In the genomic region with DNA sequence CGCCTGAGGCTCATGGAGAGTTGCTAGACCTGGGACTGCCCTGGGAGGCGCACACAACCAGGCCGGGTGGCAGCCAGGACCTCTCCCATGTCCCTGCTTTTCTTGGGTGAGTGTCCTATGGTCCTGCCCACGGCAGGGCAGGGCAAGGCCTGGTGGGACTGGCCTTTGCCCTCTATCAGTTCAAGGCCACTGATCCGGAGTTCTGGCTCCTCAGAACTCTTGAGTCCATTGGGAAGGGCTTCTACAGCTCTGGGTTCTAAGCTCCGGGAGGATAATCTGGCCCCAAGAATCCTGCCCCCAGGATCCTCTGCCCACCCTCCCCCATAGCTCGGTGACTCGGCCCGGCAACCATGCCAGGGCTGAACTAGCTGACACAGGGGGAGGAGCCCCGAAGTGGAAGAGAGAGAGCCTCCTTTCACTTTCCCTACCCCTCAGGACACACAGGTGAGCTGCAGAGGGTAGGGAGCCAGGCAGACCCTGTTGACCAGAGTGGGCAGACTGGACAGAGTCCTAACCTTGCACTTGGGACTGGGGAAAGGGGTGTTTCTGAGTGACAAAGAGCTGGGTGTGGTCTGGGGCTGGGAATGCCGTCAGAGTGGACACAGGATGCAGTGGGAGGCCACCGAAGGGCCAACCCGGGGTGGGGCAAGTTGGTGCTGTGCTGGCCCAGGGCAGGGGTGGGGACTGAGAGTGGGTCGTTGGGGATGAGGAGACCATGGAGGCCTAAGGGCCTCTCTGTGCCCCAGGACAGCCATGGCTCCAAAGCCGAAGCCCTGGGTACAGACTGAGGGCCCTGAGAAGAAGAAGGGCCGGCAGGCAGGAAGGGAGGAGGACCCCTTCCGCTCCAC, we compare ENCODE assay signal across 8 cellular contexts. TPM values are rescaled to one million over a fixed set of nuclear protein-coding genes. Genes with fewer than 3 reads are reported as not detected.
DNase-seq lines count a peak whose midpoint lies in the region; ATAC-seq and TF ChIP-seq lines count a peak whose summit lies in the region.

No MANE protein-coding gene starts in this region.

- CTCF ChIA-PET in activated CD4-positive, alpha-beta memory T cell treated with anti-CD3 and anti-CD28 coated beads, Interleukin-2, amount 10 ng/mL, durations not matched to agents 7 days and 5 days (lab: Charles Lee): interaction anchor here (0.7 to 3.5 kb wide), 20 partner anchors 8 to 441 kb away, joined by 3 to 52 read pairs (median 4); a partner anchor contains a TSS

- H3K9me3 ChIP-seq in thoracic aorta: no peaks in the 10 kb centered on the region

- H3K9me3 Mint-ChIP-seq in activated CD4-positive, alpha-beta memory T cell treated with anti-CD3 and anti-CD28 coated beads, Interleukin-2, amount 10 ng/mL, durations not matched to agents 7 days and 5 days: no peaks in the 10 kb centered on the region
- no peaks in the 10 kb centered on the region for H3K9me3 Mint-ChIP-seq in naive B cell

- no peak for TF ChIP-seq EP300 in Ishikawa (IDR thresholded peaks at IDR 0.05; ENCODE audit: borderline replicate concordance)

- DNase-seq in NCI-H2196 (lab: John Stamatoyannopoulos, UW; ENCODE audit: unreplicated experiment): peak; percentile 30
- DNase-seq in NCI-H2196 treated with DMSO at 0.1 percent for 48 hours (lab: John Stamatoyannopoulos, UW; ENCODE audit: unreplicated experiment): no peak
- DNase-seq in activated CD4-positive, alpha-beta memory T cell treated with anti-CD3 and anti-CD28 coated beads, Interleukin-2, amount 10 ng/mL, durations not matched to agents 7 days and 5 days: peak; percentile 68
- DNase-seq in epithelial cell of proximal tubule (ENCODE audit: low read depth): no peak
- peak; percentile 54 for DNase-seq in naive B cell
- no peak for DNase-seq in thoracic aorta (ENCODE audit: low spot score)
- DNase-seq in SKM-1 treated with dmso at 0.1 percent for 144 hours (lab: John Stamatoyannopoulos, UW; ENCODE audit: unreplicated experiment): no peak

- POLR2A ChIA-PET in activated CD4-positive, alpha-beta memory T cell treated with anti-CD3 and anti-CD28 coated beads, Interleukin-2, amount 10 ng/mL, durations not matched to agents 7 days and 5 days (lab: Charles Lee): interaction anchor here (0.9 to 4.2 kb wide), 13 partner anchors 10 to 257 kb away, joined by 3 to 37 read pairs (median 5); a partner anchor contains a TSS

- H3K27me3 Mint-ChIP-seq in activated CD4-positive, alpha-beta memory T cell treated with anti-CD3 and anti-CD28 coated beads, Interleukin-2, amount 10 ng/mL, durations not matched to agents 7 days and 5 days: no peaks in the 10 kb centered on the region
- no peaks in the 10 kb centered on the region for H3K27me3 Mint-ChIP-seq in naive B cell

- peaks cover 33% of the 10 kb centered on the region for H3K4me1 Mint-ChIP-seq in activated CD4-positive, alpha-beta memory T cell treated with anti-CD3 and anti-CD28 coated beads, Interleukin-2, amount 10 ng/mL, durations not matched to agents 7 days and 5 days
- H3K4me1 Mint-ChIP-seq in naive B cell: peaks cover 16 to 41% (median 31%) of the 10 kb centered on the region in 3 donors

- peak overlapping the region; percentile 84 for H3K27ac Mint-ChIP-seq in activated CD4-positive, alpha-beta memory T cell treated with anti-CD3 and anti-CD28 coated beads, Interleukin-2, amount 10 ng/mL, durations not matched to agents 7 days and 5 days
- H3K27ac Mint-ChIP-seq in naive B cell: peak overlapping the region; percentile 21 to 88 (median 78)

- peak overlapping the region; percentile 77 for H3K4me3 ChIP-seq in epithelial cell of proximal tubule (ENCODE audit: low read depth, low read length)
- H3K4me3 ChIP-seq in thoracic aorta: peak overlapping the region; percentile 86

- no peaks in the 10 kb centered on the region for H3K27me3 ChIP-seq in thoracic aorta (replicated peaks; ENCODE audit: insufficient read depth)

- TF ChIP-seq CTCF in epithelial cell of proximal tubule (conservative IDR thresholded peaks at IDR 0.05; ENCODE audit: low read depth, low read length): no peak
- TF ChIP-seq CTCF in thoracic aorta (IDR thresholded peaks at IDR 0.05): no peak

- ATAC-seq in naive B cell (ENCODE audit: low read depth in 2 of 2) (peak; percentile 27 to 33), thoracic aorta (ENCODE audit: insufficient number of reproducible peaks, low FRiP score, low read depth) (peak; percentile 32)

- peaks cover 12 to 27% of the 10 kb centered on the region in 2 donors for H3K4me1 ChIP-seq in thoracic aorta (ENCODE audit: control insufficient read depth in 1 of 2, low read depth in 2 of 2)

- no peak for TF ChIP-seq RAD21 in Ishikawa (IDR thresholded peaks at IDR 0.05; ENCODE audit: low read depth)

- H3K36me3 Mint-ChIP-seq in activated CD4-positive, alpha-beta memory T cell treated with anti-CD3 and anti-CD28 coated beads, Interleukin-2, amount 10 ng/mL, durations not matched to agents 7 days and 5 days (ENCODE audit: low read depth): peaks cover 2% of the 10 kb centered on the region
- peaks cover 4 to 9% of the 10 kb centered on the region in 2 donors for H3K36me3 Mint-ChIP-seq in naive B cell

- H3K36me3 ChIP-seq in thoracic aorta: no peaks in the 10 kb centered on the region

- H3K27ac ChIP-seq in thoracic aorta: peak overlapping the region; percentile 94 to 98

- peak overlapping the region; percentile 83 for H3K4me3 Mint-ChIP-seq in activated CD4-positive, alpha-beta memory T cell treated with anti-CD3 and anti-CD28 coated beads, Interleukin-2, amount 10 ng/mL, durations not matched to agents 7 days and 5 days
- H3K4me3 Mint-ChIP-seq in naive B cell: peak overlapping the region; percentile 90 to 96 (median 93)

TF ChIP-seq in Ishikawa, 13 proteins besides CTCF, POLR2A, EP300 and RAD21:
- TF ChIP-seq TCF12 (IDR thresholded peaks at IDR 0.05; ENCODE audit: low read depth): peak; percentile 7; the same call in 1 of the 2 replicates
- no peak for TF ChIP-seq TAF1 (IDR thresholded peaks at IDR 0.05; ENCODE audit: low read depth)

RNA-seq across cellular contexts. Expression of a gene that starts 0.7 kb away (rescaled TPM):
- total RNA-seq in activated CD4-positive, alpha-beta memory T cell treated with anti-CD3 and anti-CD28 coated beads, Interleukin-2, amount 10 ng/mL, durations not matched to agents 7 days and 5 days: 10 to 100 TPM; 13.2 to 13.9 TPM
- total RNA-seq in epithelial cell of proximal tubule: 15.4 and 18.8 TPM in 2 replicates
- polyA plus RNA-seq in naive B cell (ENCODE audit: low read depth in 6 of 6): 1 to 10 TPM; 3.5 to 8.4 (median 4.5) TPM
- total RNA-seq in thoracic aorta: 10 to 100 TPM; 10.9 to 21.4 TPM

RNA-seq across cellular contexts. Expression of a gene that starts 1.1 kb away (rescaled TPM):
- 10 to 100 TPM; 16.8 to 17.5 TPM for total RNA-seq in activated CD4-positive, alpha-beta memory T cell treated with anti-CD3 and anti-CD28 coated beads, Interleukin-2, amount 10 ng/mL, durations not matched to agents 7 days and 5 days
- total RNA-seq in epithelial cell of proximal tubule (28.0 and 56.8 TPM in 2 replicates), thoracic aorta (10 to 100 TPM in 1 of 2 donors, 1 to 10 TPM in 1; 7.7 to 21.8 TPM)
- 10 to 100 TPM; 16.5 to 29.9 (median 21.4) TPM for polyA plus RNA-seq in naive B cell (ENCODE audit: low read depth in 6 of 6)

RNA-seq across cellular contexts. Expression of a gene that starts 12.4 kb away (rescaled TPM):
- total RNA-seq in activated CD4-positive, alpha-beta memory T cell treated with anti-CD3 and anti-CD28 coated beads, Interleukin-2, amount 10 ng/mL, durations not matched to agents 7 days and 5 days: not detected
- total RNA-seq in epithelial cell of proximal tubule (not detected in 2 replicates), thoracic aorta (not detected)
- polyA plus RNA-seq in naive B cell (ENCODE audit: low read depth in 6 of 6): not detected

RNA-seq across cellular contexts. Expression of a gene that starts 24.4 kb away (rescaled TPM):
- 10 to 100 TPM; 31.0 to 34.2 TPM for total RNA-seq in activated CD4-positive, alpha-beta memory T cell treated with anti-CD3 and anti-CD28 coated beads, Interleukin-2, amount 10 ng/mL, durations not matched to agents 7 days and 5 days
- 102 and 120 TPM in 2 replicates for total RNA-seq in epithelial cell of proximal tubule
- polyA plus RNA-seq in naive B cell (ENCODE audit: low read depth in 6 of 6): 1 to 10 TPM; 3.0 to 5.7 (median 5.0) TPM
- 100 to 1,000 TPM; 127 to 144 TPM for total RNA-seq in thoracic aorta

RNA-seq across cellular contexts. Expression of a gene that starts 31.0 kb away (rescaled TPM):
- 10 to 100 TPM; 57.4 to 58.1 TPM for total RNA-seq in activated CD4-positive, alpha-beta memory T cell treated with anti-CD3 and anti-CD28 coated beads, Interleukin-2, amount 10 ng/mL, durations not matched to agents 7 days and 5 days
- total RNA-seq in epithelial cell of proximal tubule: 29.1 and 39.1 TPM in 2 replicates
- polyA plus RNA-seq in naive B cell (ENCODE audit: low read depth in 6 of 6): 10 to 100 TPM; 60.4 to 65.8 (median 63.4) TPM
- total RNA-seq in thoracic aorta: 10 to 100 TPM; 28.6 to 55.2 TPM

Comparison
In these comparisons a context has a peak if more than half of its experiments do, and no peak if none do; other contexts are left out.
1. DNase-seq: peak in NCI-H2196 (single experiment), activated CD4-positive, alpha-beta memory T cell treated with anti-CD3 and anti-CD28 coated beads, Interleukin-2, amount 10 ng/mL, durations not matched to agents 7 days and 5 days (single experiment) and naive B cell (single experiment); none in NCI-H2196 treated with DMSO at 0.1 percent for 48 hours (single experiment), epithelial cell of proximal tubule (single experiment), thoracic aorta (single experiment) and SKM-1 treated with dmso at 0.1 percent for 144 hours (single experiment).